10 cellular contexts compared by ENCODE assay signal in the genomic region with DNA sequence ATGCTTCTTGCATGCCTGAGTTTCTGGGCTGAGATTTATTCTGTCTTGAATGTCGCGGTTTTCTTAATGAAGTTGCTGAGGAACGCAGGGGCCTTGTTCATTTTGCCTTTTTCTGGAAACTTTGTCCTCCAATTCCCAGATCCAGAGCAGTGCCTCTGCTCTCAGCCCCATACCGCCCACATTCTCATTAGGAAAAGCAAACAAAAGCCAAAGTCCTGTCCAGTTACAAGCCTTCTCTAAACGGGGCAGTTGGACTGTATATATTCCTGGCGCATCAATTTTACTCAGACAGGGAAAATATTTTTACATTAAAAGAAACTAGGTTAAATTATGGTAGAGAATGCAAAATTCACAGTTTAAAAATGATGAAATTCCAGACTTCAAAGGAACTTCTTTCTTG. TPM values are rescaled to one million over a fixed set of nuclear protein-coding genes. Genes with fewer than 3 reads are reported as not detected.
A peak's percentile ranks its signal among the peaks of the same experiment; 100 is the strongest.
DNase-seq lines count a peak whose midpoint lies in the region; ATAC-seq and TF ChIP-seq lines count a peak whose summit lies in the region.
"Had no signal": no experiment of that assay in that cellular context is flagged by ENCODE, and none has a peak within 500 bp of the region (broad histone marks: within the 10 kb centered on the region; RNA-seq: fewer than 3 reads in every experiment).

No MANE protein-coding gene starts in this region.

- H4K20me1 ChIP-seq in MM.1S (ENCODE audit: insufficient read depth, low read length): no peaks in the 10 kb centered on the region

- H3K27ac Mint-ChIP-seq in CD14-positive monocyte: no peak overlapping the region

- H3K27me3 ChIP-seq in MM.1S (replicated peaks; ENCODE audit: insufficient read depth, low read length) (no peaks in the 10 kb centered on the region), muscle layer of duodenum (ENCODE audit: low read depth, low read length) (no peaks in the 10 kb centered on the region)
- H3K27me3 ChIP-seq: tibial artery had no signal

- peak overlapping the region; percentile 94; the same call in 1 of the 2 replicates for H2AFZ ChIP-seq in MM.1S (ENCODE audit: low read length)

- DNase-seq in CD14-positive monocyte (ENCODE audit: low spot score) (no peak), MM.1S (no peak), cerebellar cortex (ENCODE audit: low spot score) (peak; percentile 15), Right ventricle myocardium superior (no peak), EL (no peak), OCI-M1 (lab: John Stamatoyannopoulos, UW) (no peak)
- DNase-seq in stimulated activated CD4-positive, alpha-beta T cell treated with anti-CD3 and anti-CD28 coated beads, Interleukin-1b, Interleukin-23, amount 100 ng/mL, for 48 hours: no peak
- DNase-seq: tibial artery had no signal

- no peak for TF ChIP-seq CTCF in CD14-positive monocyte (IDR thresholded peaks at IDR 0.05)
- no peak for TF ChIP-seq CTCF in MM.1S (IDR thresholded peaks at IDR 0.05; ENCODE audit: low read length)

- peak overlapping the region; percentile 80; the same call in 1 of the 2 replicates for H3K9ac ChIP-seq in MM.1S (ENCODE audit: low read length)

- H3K4me1 Mint-ChIP-seq in CD14-positive monocyte: peaks cover 36% of the 10 kb centered on the region

- peak overlapping the region; percentile 9 to 93 for H3K4me3 Mint-ChIP-seq in CD14-positive monocyte

- H3K79me2 ChIP-seq in MM.1S (ENCODE audit: low read length): peaks cover 28% of the 10 kb centered on the region

- H3K27ac ChIP-seq in MM.1S (ENCODE audit: low read length) (no peak overlapping the region), muscle layer of duodenum (ENCODE audit: low read length) (no peak overlapping the region)
- H3K27ac ChIP-seq: neutrophil had no signal

- no peak for ATAC-seq in Right ventricle myocardium superior (ENCODE audit: poor library complexity)

- intact Hi-C loops in CD14-positive monocyte (cut with micrococcal nuclease) (no loop called here), Right ventricle myocardium superior (cut with DNase I) (no loop called here)

- H3K36me3 ChIP-seq in MM.1S (replicated peaks; ENCODE audit: insufficient read depth, low read length): no peaks in the 10 kb centered on the region
- no peaks in the 10 kb centered on the region for H3K36me3 ChIP-seq in muscle layer of duodenum (ENCODE audit: control insufficient read depth in 1 of 2, insufficient read depth in 2 of 2, low read length in 2 of 2)
- H3K36me3 ChIP-seq: neutrophil, tibial artery had no signal

- peaks cover 0 to 5% of the 10 kb centered on the region in 2 donors for H3K36me3 Mint-ChIP-seq in CD14-positive monocyte

- no peak overlapping the region for H3K4me3 ChIP-seq in MM.1S (ENCODE audit: low read length)
- H3K4me3 ChIP-seq in muscle layer of duodenum (ENCODE audit: low read depth in 1 of 2, low read length in 2 of 2): peak overlapping the region; percentile 67 to 93

- no peaks in the 10 kb centered on the region for H3F3A ChIP-seq in MM.1S (ENCODE audit: insufficient read depth, low read length)

- peak overlapping the region; percentile 81; the same call in 1 of the 2 replicates for H3K4me2 ChIP-seq in MM.1S (ENCODE audit: low read depth, low read length)

- H3K27me3 Mint-ChIP-seq in CD14-positive monocyte (ENCODE audit: low read depth in 3 of 3): peaks cover 50 to 64% (median 58%) of the 10 kb centered on the region in 3 donors

- H3K9me3 Mint-ChIP-seq in CD14-positive monocyte: peaks cover 0 to 17% (median 7%) of the 10 kb centered on the region in 7 donors

- H3K4me1 ChIP-seq in MM.1S (ENCODE audit: low read length) (no peaks in the 10 kb centered on the region), muscle layer of duodenum (ENCODE audit: control insufficient read depth in 1 of 2, insufficient read depth in 2 of 2, low read length in 2 of 2) (peaks cover 0 to 28% of the 10 kb centered on the region in 2 donors)

- H3K9me3 ChIP-seq in MM.1S (replicated peaks; ENCODE audit: insufficient read depth, low read length) (no peaks in the 10 kb centered on the region), muscle layer of duodenum (ENCODE audit: control insufficient read depth in 1 of 2, low read length in 2 of 2) (no peaks in the 10 kb centered on the region)
- H3K9me3 ChIP-seq: neutrophil, tibial artery had no signal

- H3K9me2 ChIP-seq in MM.1S (replicated peaks; ENCODE audit: insufficient read depth, low read length): no peaks in the 10 kb centered on the region

RNA-seq across cellular contexts. Expression of a gene that starts 1.2 kb away (rescaled TPM):
- polyA plus RNA-seq in CD14-positive monocyte: 1 to 10 TPM in 1 of 2 donors, under 1 TPM in 1; 0.11 to 4.7 TPM
- total RNA-seq in Right ventricle myocardium superior: 0.83 TPM

RNA-seq across cellular contexts. Expression of a gene that starts 59.9 kb away (rescaled TPM):
- 1 to 10 TPM; 2.5 to 3.3 TPM for polyA plus RNA-seq in CD14-positive monocyte
- total RNA-seq in Right ventricle myocardium superior: 2.8 TPM
